ENCODE assay signal across 23 cellular contexts in genomic region chr11:133864756-133865155, GRCh38. TPM values are rescaled to one million over a fixed set of nuclear protein-coding genes. Genes with fewer than 3 reads are reported as not detected.
DNase-seq lines count a peak whose midpoint lies in the region; ATAC-seq and TF ChIP-seq lines count a peak whose summit lies in the region.
"Had no signal": no experiment of that assay in that cellular context is flagged by ENCODE, and none has a peak within 500 bp of the region (broad histone marks: within the 10 kb centered on the region; RNA-seq: fewer than 3 reads in every experiment).

No MANE protein-coding gene starts in this region.

- no peak for TF ChIP-seq EP300 in gastroesophageal sphincter (IDR thresholded peaks at IDR 0.05)

- no peaks in the 10 kb centered on the region for H3K9me3 Mint-ChIP-seq in stimulated activated effector memory CD8-positive, alpha-beta T cell treated with anti-CD3 and anti-CD28 coated beads, Interleukin-12 subunit alpha, Interleukin-12 subunit beta, amount 100 ng/mL, for 72 hours
- H3K9me3 Mint-ChIP-seq: CD4-positive, alpha-beta T cell; CD8-positive, alpha-beta T cell had no signal

- DNase-seq in Right ventricle myocardium superior: peak; percentile 42
- no peak for DNase-seq in right atrium auricular region (ENCODE audit: low spot score)
- DNase-seq in stimulated activated effector memory CD8-positive, alpha-beta T cell treated with anti-CD3 and anti-CD28 coated beads, Interleukin-12 subunit alpha, Interleukin-12 subunit beta, amount 100 ng/mL, for 72 hours (ENCODE audit: low spot score in 2 of 2): no peak
- no peak for DNase-seq in NCI-H82 treated with DMSO at 0.1 percent for 48 hours (lab: John Stamatoyannopoulos, UW; ENCODE audit: unreplicated experiment)
- DNase-seq: AML-193; Caco-2; Calu3; CD4-positive, alpha-beta T cell; DMS79; DND-41; EL; GDM1 had no signal

- H3K27ac ChIP-seq in right atrium auricular region (no peak overlapping the region), gastroesophageal sphincter (no peak overlapping the region)
- H3K27ac ChIP-seq: 22Rv1; A549; BLaER1 treated with 17β-estradiol and CSF1 and Interleukin-3, amounts not matched to agents 10 nM and 100 nM; C4-2B had no signal

- H3K4me3 ChIP-seq in right atrium auricular region (no peak overlapping the region), gastroesophageal sphincter (no peak overlapping the region)
- H3K4me3 ChIP-seq: A549, GM12878 had no signal

- no peak for ATAC-seq in Right ventricle myocardium superior (ENCODE audit: poor library complexity)
- ATAC-seq in stimulated activated effector memory CD8-positive, alpha-beta T cell treated with anti-CD3 and anti-CD28 coated beads, Interleukin-12 subunit alpha, Interleukin-12 subunit beta, amount 100 ng/mL, for 72 hours: peak; percentile 21
- ATAC-seq in gastroesophageal sphincter: no peak
- ATAC-seq: A549; CD8-positive, alpha-beta T cell; GM12878 had no signal

- H3K27ac Mint-ChIP-seq in stimulated activated effector memory CD8-positive, alpha-beta T cell treated with anti-CD3 and anti-CD28 coated beads, Interleukin-12 subunit alpha, Interleukin-12 subunit beta, amount 100 ng/mL, for 72 hours: no peak overlapping the region
- H3K27ac Mint-ChIP-seq: B cell; CD4-positive, alpha-beta T cell; CD8-positive, alpha-beta T cell had no signal

- H3K4me1 Mint-ChIP-seq in stimulated activated effector memory CD8-positive, alpha-beta T cell treated with anti-CD3 and anti-CD28 coated beads, Interleukin-12 subunit alpha, Interleukin-12 subunit beta, amount 100 ng/mL, for 72 hours: no peaks in the 10 kb centered on the region
- H3K4me1 Mint-ChIP-seq: B cell had no signal

- TF ChIP-seq POLR2A in gastroesophageal sphincter (IDR thresholded peaks at IDR 0.05): no peak

- 73 to 100% methylated on average over 2 to 7 of the region's 26 CpGs for WGBS in gastroesophageal sphincter (ENCODE audit: low coverage in 1 of 2), 2 donors

- H3K36me3 Mint-ChIP-seq in stimulated activated effector memory CD8-positive, alpha-beta T cell treated with anti-CD3 and anti-CD28 coated beads, Interleukin-12 subunit alpha, Interleukin-12 subunit beta, amount 100 ng/mL, for 72 hours: no peaks in the 10 kb centered on the region
- H3K36me3 Mint-ChIP-seq: CD8-positive, alpha-beta T cell had no signal

- H3K4me3 Mint-ChIP-seq in stimulated activated effector memory CD8-positive, alpha-beta T cell treated with anti-CD3 and anti-CD28 coated beads, Interleukin-12 subunit alpha, Interleukin-12 subunit beta, amount 100 ng/mL, for 72 hours: no peak overlapping the region
- H3K4me3 Mint-ChIP-seq: B cell; CD4-positive, alpha-beta T cell; CD8-positive, alpha-beta T cell had no signal

- H3K36me3 ChIP-seq in right atrium auricular region (no peaks in the 10 kb centered on the region), gastroesophageal sphincter (no peaks in the 10 kb centered on the region)
- H3K36me3 ChIP-seq: BLaER1 treated with 17β-estradiol and CSF1 and Interleukin-3, amounts not matched to agents 10 nM and 100 nM had no signal

- intact Hi-C loops in Right ventricle myocardium superior (cut with DNase I): no loop called here

- H3K27me3 ChIP-seq in right atrium auricular region (no peaks in the 10 kb centered on the region), gastroesophageal sphincter (peaks cover 26% of the 10 kb centered on the region)
- H3K27me3 ChIP-seq: BLaER1 treated with 17β-estradiol and CSF1 and Interleukin-3, amounts not matched to agents 10 nM and 100 nM had no signal

- H3K9me3 ChIP-seq in right atrium auricular region (no peaks in the 10 kb centered on the region), gastroesophageal sphincter (no peaks in the 10 kb centered on the region)
- H3K9me3 ChIP-seq: A549, Caco-2 had no signal

- no peaks in the 10 kb centered on the region for H3K4me1 ChIP-seq in right atrium auricular region
- no peaks in the 10 kb centered on the region for H3K4me1 ChIP-seq in gastroesophageal sphincter
- H3K4me1 ChIP-seq: A549, Caco-2 had no signal

- TF ChIP-seq CTCF in right atrium auricular region (IDR thresholded peaks at IDR 0.05) (no peak), gastroesophageal sphincter (IDR thresholded peaks at IDR 0.05) (no peak)

RNA-seq across cellular contexts. Expression of gene SPATA19, which starts 19.4 kb away (rescaled TPM):
- total RNA-seq in Right ventricle myocardium superior (not detected), right atrium auricular region (not detected), gastroesophageal sphincter (not detected)
- total RNA-seq: A172; B cell; Caco-2; Calu3; CD4-positive, alpha-beta T cell; CD8-positive, alpha-beta T cell; Daoy; G401; GM12878 had no signal
